ENCODE assay signal across 14 cellular contexts in genomic region chr3:15989419-15989818, GRCh38.
A peak's percentile ranks its signal among the peaks of the same experiment; 100 is the strongest.
DNase-seq lines count a peak whose midpoint lies in the region; ATAC-seq and TF ChIP-seq lines count a peak whose summit lies in the region.
"Had no signal": no experiment of that assay in that cellular context is flagged by ENCODE, and none has a peak within 500 bp of the region (broad histone marks: within the 10 kb centered on the region; RNA-seq: fewer than 3 reads in every experiment).

No MANE protein-coding gene starts in this region.

- no peaks in the 10 kb centered on the region for H3K4me1 ChIP-seq in Panc1 (ENCODE audit: control insufficient read depth, insufficient read depth, low read length)
- no peaks in the 10 kb centered on the region for H3K4me1 ChIP-seq in ascending aorta

- POLR2A ChIA-PET in AG04450 (lab: Yijun Ruan, JAX), result no interaction called here
- POLR2A ChIA-PET in Panc1 (lab: Charles Lee), result no interaction called here

- peaks cover 6% of the 10 kb centered on the region for H3K9me3 ChIP-seq in AG04450 (ENCODE audit: control insufficient read depth, insufficient read depth, low read length)
- H3K9me3 ChIP-seq in Panc1 (ENCODE audit: control insufficient read depth, insufficient read depth, low read depth, low read length), result no peaks in the 10 kb centered on the region
- no peaks in the 10 kb centered on the region for H3K9me3 ChIP-seq in ascending aorta

- H3K4me3 ChIP-seq in AG04450 (ENCODE audit: low read depth, low read length), result no peak overlapping the region
- no peak overlapping the region for H3K4me3 ChIP-seq in GM12875 (ENCODE audit: low read depth, low read length)
- no peak overlapping the region for H3K4me3 ChIP-seq in Panc1 (ENCODE audit: low read depth in 2 of 2, low read length in 2 of 2)
- no peak overlapping the region for H3K4me3 ChIP-seq in ascending aorta

- no peak overlapping the region for H3K27ac ChIP-seq in AG04450 (ENCODE audit: low read depth, low read length)
- H3K27ac ChIP-seq in Panc1 (ENCODE audit: low read length), result no peak overlapping the region
- no peak overlapping the region for H3K27ac ChIP-seq in ascending aorta

- H3K27me3 ChIP-seq in AG04450 (ENCODE audit: control insufficient read depth, insufficient read depth, low read length) (no peaks in the 10 kb centered on the region), Panc1 (ENCODE audit: control insufficient read depth, insufficient read depth, low read length) (no peaks in the 10 kb centered on the region), ascending aorta (no peaks in the 10 kb centered on the region)

- CTCF ChIA-PET in AG04450 (lab: Charles Lee) (interaction anchor here (0.6 kb wide), 1 partner anchor 216 kb away, joined by 6 read pairs; no protein-coding TSS in a partner anchor), Panc1 (lab: Charles Lee) (no interaction called here)

- TF ChIP-seq CTCF in AG04450 (IDR thresholded peaks at IDR 0.05; ENCODE audit: low read depth, low read length) (peak; percentile 46), GM12875 (IDR thresholded peaks at IDR 0.05; ENCODE audit: borderline replicate concordance, insufficient read depth, low read depth, low read length) (0 out of 2 replicates have a peak, but pooled peaks have one; percentile 12), Panc1 (IDR thresholded peaks at IDR 0.05) (peak; percentile 14; the same call in 1 of the 2 replicates), ascending aorta (IDR thresholded peaks at IDR 0.05) (no peak)

- no TSS peak for BruUV-seq in Panc1 (replicated peaks; lab: Mats Ljungman, UMichigan)

- intact Hi-C loops in Panc1 (cut with micrococcal nuclease; ENCODE audit: unreplicated experiment), result no loop called here
- intact Hi-C loops in ascending aorta (cut with DNase I), result no loop called here

- ATAC-seq in Panc1 (no peak), GM18520 (IDR thresholded peaks at IDR 0.05; ENCODE audit: unreplicated experiment) (no peak), GM21737 (IDR thresholded peaks at IDR 0.05; ENCODE audit: unreplicated experiment) (no peak)
- ATAC-seq: activated CD8-positive, alpha-beta memory T cell treated with anti-CD3 and anti-CD28 coated beads, Interleukin-2, amount 10 ng/mL, durations not matched to agents 7 days and 5 days; stimulated activated naive B cell treated with anti-CD40 and anti-IgM and Interleukin-4, amounts not matched to agents 10 μg/mL and 1 μg/mL and 100 μg/mL, for 72 hours had no signal

- no peaks in the 10 kb centered on the region for H3K36me3 ChIP-seq in Panc1 (ENCODE audit: control insufficient read depth, insufficient read depth, low read length)
- no peaks in the 10 kb centered on the region for H3K36me3 ChIP-seq in ascending aorta

- in situ Hi-C loops in Panc1 (cut with HindIII; ENCODE audit: low pct_unique_long_range_greater_than_20kb, low sequenced_read_pairs), result no loop called here

- DNase-seq in AG04450 (ENCODE audit: low read depth, low spot score), result no peak
- no peak for DNase-seq in Panc1 (ENCODE audit: low read depth, low spot score)
- DNase-seq in fibroblast of peridontal ligament (ENCODE audit: extremely low read depth), result peak; percentile 94
- no peak for DNase-seq in activated naive CD4-positive, alpha-beta T cell treated with Interleukin-2 at 50 U/mL for 16 hours
- no peak for DNase-seq in ascending aorta (ENCODE audit: low spot score in 2 of 2)
- DNase-seq: activated CD8-positive, alpha-beta memory T cell treated with anti-CD3 and anti-CD28 coated beads, Interleukin-2, amount 10 ng/mL, durations not matched to agents 7 days and 5 days; C1 segment of cervical spinal cord; effector CD8-positive, alpha-beta T cell; NCI-H2227 treated with DMSO at 0.1 percent for 48 hours; stimulated activated CD4-positive, alpha-beta T cell treated with anti-CD3 and anti-CD28 coated beads, Interleukin-2, amount 100 ng/mL, for 24 hours; stimulated activated naive B cell treated with anti-CD40 and anti-IgM and Interleukin-4, amounts not matched to agents 10 μg/mL and 1 μg/mL and 100 μg/mL, for 72 hours had no signal

Comparison
In these comparisons a context has a peak if more than half of its experiments do, and no peak if none do; other contexts are left out.
1. CTCF ChIP-seq: peak in AG04450 (single experiment), GM12875 (single experiment) and Panc1 (single experiment); none in ascending aorta (0 of 3).